Comparison of ENCODE assay signal across 1 cellular context in genomic region chr9:122912964-122913673, GRCh38.
TF ChIP-seq lines count a peak whose summit lies in the region.

Gene ZBTB6, minus strand, starts transcription at chr9:122913323. Its CDS starts 1,251 bp downstream, at chr9:122912072.

TF ChIP-seq in HepG2, 621 proteins besides CTCF, POLR2A, EP300 and RAD21 (continued from another document and continues in another):
- TF ChIP-seq TFAP4 (IDR thresholded peaks at IDR 0.05; ENCODE audit: borderline replicate concordance, low read depth): peak; percentile 74; the same call in 1 of the 2 replicates
- TF ChIP-seq HDAC6 (IDR thresholded peaks at IDR 0.05; ENCODE audit: low read depth, low read length): no peak
- no peak for TF ChIP-seq REXO4 (CRISPR knock-in tag; IDR thresholded peaks at IDR 0.05; ENCODE audit: borderline replicate concordance)
- TF ChIP-seq MIER2 (CRISPR knock-in tag; IDR thresholded peaks at IDR 0.05): no peak
- TF ChIP-seq ZBTB8A (CRISPR knock-in tag; IDR thresholded peaks at IDR 0.05; ENCODE audit: borderline replicate concordance, low read depth): no peak
- no peak for TF ChIP-seq ZKSCAN5 (CRISPR knock-in tag; IDR thresholded peaks at IDR 0.05)
- TF ChIP-seq ELF1 (CRISPR knock-in tag; IDR thresholded peaks at IDR 0.05): peak; percentile 88
- no peak for TF ChIP-seq ATF1 (CRISPR knock-in tag; IDR thresholded peaks at IDR 0.05)
- TF ChIP-seq SMARCC2 (IDR thresholded peaks at IDR 0.05): no peak
- TF ChIP-seq PBX3 (CRISPR knock-in tag; IDR thresholded peaks at IDR 0.05; ENCODE audit: borderline replicate concordance): no peak
- TF ChIP-seq NFKBIZ (CRISPR knock-in tag; IDR thresholded peaks at IDR 0.05): 0 out of 2 replicates have a peak, but pooled peaks have one; percentile 60
- no peak for TF ChIP-seq ATF2 (CRISPR knock-in tag; IDR thresholded peaks at IDR 0.05)
- peak; percentile 19; the same call in 1 of the 2 replicates for TF ChIP-seq TGIF2 (CRISPR knock-in tag; IDR thresholded peaks at IDR 0.05)
- TF ChIP-seq TCF7 (IDR thresholded peaks at IDR 0.05; ENCODE audit: low read depth): no peak
- TF ChIP-seq ZNF224 (CRISPR knock-in tag; IDR thresholded peaks at IDR 0.05): peak; percentile 92; the same call in 1 of the 2 replicates
- TF ChIP-seq ZNF792 (CRISPR knock-in tag; IDR thresholded peaks at IDR 0.05): no peak; the same call in 1 of the 2 replicates
- TF ChIP-seq E2F5 (CRISPR knock-in tag; conservative IDR thresholded peaks at IDR 0.05): no peak
- TF ChIP-seq MED8 (CRISPR knock-in tag; IDR thresholded peaks at IDR 0.05; ENCODE audit: insufficient replicate concordance): no peak
- TF ChIP-seq MTF1 (CRISPR knock-in tag; IDR thresholded peaks at IDR 0.05): no peak
- TF ChIP-seq ZNF598 (CRISPR knock-in tag; IDR thresholded peaks at IDR 0.05; ENCODE audit: borderline replicate concordance): no peak
- peak; percentile 51 for TF ChIP-seq AGO2 (optimal IDR thresholded peaks at IDR 0.05; ENCODE audit: low read depth, low read length)
- TF ChIP-seq ARNT2 (CRISPR knock-in tag; IDR thresholded peaks at IDR 0.05; ENCODE audit: low read depth): no peak
- no peak for TF ChIP-seq ZC3H13 (CRISPR knock-in tag; IDR thresholded peaks at IDR 0.05)
- TF ChIP-seq BRCA1 (CRISPR knock-in tag; IDR thresholded peaks at IDR 0.05): no peak
- TF ChIP-seq ZBTB21 (CRISPR knock-in tag; IDR thresholded peaks at IDR 0.05): 0 out of 2 replicates have a peak, but pooled peaks have one; percentile 31
- TF ChIP-seq ZNF354B (CRISPR knock-in tag; IDR thresholded peaks at IDR 0.05): no peak
- TF ChIP-seq ARHGAP35 (CRISPR knock-in tag; IDR thresholded peaks at IDR 0.05; ENCODE audit: borderline replicate concordance): no peak
- peak; percentile 21; the same call in 1 of the 2 replicates for TF ChIP-seq NFATC3 (CRISPR knock-in tag; IDR thresholded peaks at IDR 0.05)
- no peak for TF ChIP-seq ZNF629 (CRISPR knock-in tag; conservative IDR thresholded peaks at IDR 0.05)
- peak; percentile 14; the same call in 1 of the 2 replicates for TF ChIP-seq SP5 (CRISPR knock-in tag; IDR thresholded peaks at IDR 0.05; ENCODE audit: borderline replicate concordance, low read depth)
- no peak for TF ChIP-seq ZNF318 (CRISPR knock-in tag; IDR thresholded peaks at IDR 0.05)
- TF ChIP-seq HBP1 (CRISPR knock-in tag; IDR thresholded peaks at IDR 0.05; ENCODE audit: low read depth): no peak
- TF ChIP-seq GATAD1 (CRISPR knock-in tag; IDR thresholded peaks at IDR 0.05): peak; percentile 95
- TF ChIP-seq ZNF687 (CRISPR knock-in tag; IDR thresholded peaks at IDR 0.05): peak; percentile 91
- TF ChIP-seq HOXD1 (CRISPR knock-in tag; IDR thresholded peaks at IDR 0.05): no peak
- no peak for TF ChIP-seq CEBPG (CRISPR knock-in tag; IDR thresholded peaks at IDR 0.05)
- peak; percentile 97 for TF ChIP-seq GABPB1 (CRISPR knock-in tag; IDR thresholded peaks at IDR 0.05)
- TF ChIP-seq ZNF207 (IDR thresholded peaks at IDR 0.05; ENCODE audit: borderline replicate concordance): no peak
- 0 out of 2 replicates have a peak, but pooled peaks have one; percentile 30 for TF ChIP-seq FOXJ3 (CRISPR knock-in tag; IDR thresholded peaks at IDR 0.05; ENCODE audit: borderline replicate concordance)
- TF ChIP-seq ZNF138 (CRISPR knock-in tag; IDR thresholded peaks at IDR 0.05; ENCODE audit: low read depth): no peak
- peak; percentile 52; the same call in 1 of the 2 replicates for TF ChIP-seq ZSCAN29 (CRISPR knock-in tag; conservative IDR thresholded peaks at IDR 0.05)
- no peak for TF ChIP-seq ZKSCAN1 (IDR thresholded peaks at IDR 0.05; ENCODE audit: low read length)
